ENCODE assay signal across 8 cellular contexts in the genomic region with DNA sequence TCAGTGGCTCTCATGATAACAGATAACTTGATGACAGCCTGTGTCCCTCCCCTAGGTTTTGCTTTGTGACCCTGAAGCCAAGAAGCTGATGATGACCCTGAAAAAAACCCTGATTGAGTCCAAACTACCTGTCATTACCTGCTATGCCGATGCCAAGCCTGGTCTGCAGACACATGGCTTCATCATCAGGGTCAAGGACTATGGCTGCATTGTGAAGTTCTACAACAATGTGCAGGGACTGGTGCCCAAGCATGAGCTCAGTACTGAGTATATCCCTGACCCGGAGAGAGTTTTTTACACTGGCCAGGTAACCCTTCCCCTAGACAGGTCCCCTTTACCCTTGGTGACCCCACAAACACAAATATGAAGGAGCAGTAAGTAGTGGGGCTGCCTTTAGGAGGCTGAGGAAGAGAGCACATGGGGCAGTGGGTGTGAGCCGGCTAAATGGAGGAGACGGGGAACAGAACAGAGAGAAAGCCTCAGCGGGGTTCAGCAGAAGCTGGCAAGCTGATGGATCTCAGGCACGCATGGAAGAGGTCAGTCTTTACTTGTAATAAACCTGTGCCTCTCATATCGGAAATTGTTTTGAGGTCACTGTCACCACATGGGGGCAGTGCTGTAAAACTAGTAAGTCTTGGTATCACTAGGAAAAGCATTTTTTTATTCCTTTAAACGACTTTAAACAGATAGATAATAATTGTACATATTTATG. TPM values are rescaled to one million over a fixed set of nuclear protein-coding genes. Genes with fewer than 3 reads are reported as not detected.
DNase-seq lines count a peak whose midpoint lies in the region; ATAC-seq and TF ChIP-seq lines count a peak whose summit lies in the region.

No MANE protein-coding gene starts in this region.

- ATAC-seq in T-helper 17 cell (peak; percentile 48), HG02642 (IDR thresholded peaks at IDR 0.05; ENCODE audit: poor library complexity, unreplicated experiment) (no peak), GM19035 (IDR thresholded peaks at IDR 0.05; ENCODE audit: unreplicated experiment) (no peak)

- TF ChIP-seq CTCF in brain (conservative IDR thresholded peaks at IDR 0.05), result peak; percentile 79 to 85

- H3K36me3 Mint-ChIP-seq in T-helper 17 cell (ENCODE audit: low read depth), result peaks cover 19% of the 10 kb centered on the region
- peaks cover 74% of the 10 kb centered on the region for H3K36me3 Mint-ChIP-seq in brain

- no peaks in the 10 kb centered on the region for H3K27me3 Mint-ChIP-seq in T-helper 17 cell
- no peaks in the 10 kb centered on the region for H3K27me3 Mint-ChIP-seq in brain

- H3K4me1 Mint-ChIP-seq in T-helper 17 cell (peaks cover 12% of the 10 kb centered on the region), brain (no peaks in the 10 kb centered on the region)

- DNase-seq in EH (ENCODE audit: low read depth) (peak; percentile 72), LHCN-M2 (ENCODE audit: low read depth) (peak; percentile 63), T-helper 17 cell (peak; percentile 31 to 56 (median 34)), iris pigment epithelial cell (ENCODE audit: low read depth) (peak; percentile 61)
- DNase-seq in stimulated activated CD4-positive, alpha-beta T cell treated with anti-CD3 and anti-CD28 coated beads, Interleukin-4, amount 100 ng/mL, for 24 hours, result peak; percentile 50

- H3K4me3 Mint-ChIP-seq in T-helper 17 cell (no peak overlapping the region), brain (no peak overlapping the region)

- H3K9me3 Mint-ChIP-seq in brain, result no peaks in the 10 kb centered on the region

- H3K9me3 ChIP-seq in T-helper 17 cell (ENCODE audit: control insufficient read depth, low read length, poor library complexity, severe bottlenecking), result no peaks in the 10 kb centered on the region

- H3K27ac Mint-ChIP-seq in T-helper 17 cell, result no peak overlapping the region
- no peak overlapping the region for H3K27ac Mint-ChIP-seq in brain

RNA-seq across cellular contexts. Expression of gene PDCD11, which starts 20.2 kb away (rescaled TPM):
- total RNA-seq in LHCN-M2 (2014; rRNA removed) (33.0 and 37.3 TPM in 2 replicates), T-helper 17 cell (10 to 100 TPM; 18.7 to 29.7 TPM)
- polyA plus RNA-seq in LHCN-M2 (2012), result 16.5 TPM
- 18.0 TPM for polyA plus RNA-seq in brain (ENCODE audit: insufficient read depth, low read depth, low replicate concordance)

RNA-seq across cellular contexts. Expression of gene ATP5MK, which starts 20.3 kb away (rescaled TPM):
- 276 and 387 TPM in 2 replicates for total RNA-seq in LHCN-M2 (2014; rRNA removed)
- 722 TPM for polyA plus RNA-seq in LHCN-M2 (2012)
- total RNA-seq in T-helper 17 cell, result 100 to 1,000 TPM; 135 to 136 TPM
- polyA plus RNA-seq in brain (ENCODE audit: insufficient read depth, low read depth, low replicate concordance), result 383 TPM

RNA-seq across cellular contexts. Expression of gene CALHM2, which starts 35.6 kb away (rescaled TPM):
- total RNA-seq in LHCN-M2 (2014; rRNA removed) (28.0 and 28.1 TPM in 2 replicates), T-helper 17 cell (10 to 100 TPM; 15.5 to 23.6 TPM)
- 29.6 TPM for polyA plus RNA-seq in LHCN-M2 (2012)
- 29.1 TPM for polyA plus RNA-seq in brain (ENCODE audit: insufficient read depth, low read depth, low replicate concordance)

RNA-seq across cellular contexts. Expression of gene CALHM1, which starts 42.1 kb away (rescaled TPM):
- not detected in 2 replicates for total RNA-seq in LHCN-M2 (2014; rRNA removed)
- polyA plus RNA-seq in LHCN-M2 (2012), result 0.04 TPM
- total RNA-seq in T-helper 17 cell, result not detected
- 0.37 TPM for polyA plus RNA-seq in brain (ENCODE audit: insufficient read depth, low read depth, low replicate concordance)

RNA-seq across cellular contexts. Expression of gene TAF5, which starts 48.8 kb away (rescaled TPM):
- total RNA-seq in LHCN-M2 (2014; rRNA removed) (6.5 and 6.9 TPM in 2 replicates), T-helper 17 cell (1 to 10 TPM; 5.7 to 7.4 TPM)
- 1.8 TPM for polyA plus RNA-seq in LHCN-M2 (2012)
- polyA plus RNA-seq in brain (ENCODE audit: insufficient read depth, low read depth, low replicate concordance), result 4.3 TPM
